ENCODE assay signal across 22 cellular contexts in the genomic region with DNA sequence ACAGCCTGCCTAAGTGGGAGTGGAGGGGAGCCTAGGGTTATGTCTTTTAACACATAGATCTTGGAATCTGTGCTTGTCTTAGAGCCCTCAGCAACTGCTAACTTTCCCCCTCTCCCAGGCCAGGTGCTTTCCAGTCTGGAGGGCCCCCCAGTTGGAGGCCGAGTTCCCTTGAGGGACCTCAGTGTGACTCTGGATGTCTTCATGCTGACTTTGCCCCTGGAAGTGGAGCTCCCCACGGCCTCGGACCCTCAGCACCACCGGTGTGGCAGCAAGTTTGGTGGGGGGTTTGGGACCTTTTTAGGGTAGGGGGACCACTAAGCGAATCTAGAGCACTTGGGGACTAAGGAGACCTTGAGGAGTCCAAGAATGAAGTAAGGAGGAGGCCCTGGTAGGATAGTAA.
"Had no signal": no experiment of that assay in that cellular context is flagged by ENCODE, and none has a peak within 500 bp of the region (broad histone marks: within the 10 kb centered on the region; RNA-seq: fewer than 3 reads in every experiment).

No MANE protein-coding gene starts in this region.

- H3K27me3 Mint-ChIP-seq: effector memory CD8-positive, alpha-beta T cell; naive thymus-derived CD8-positive, alpha-beta T cell had no signal

- H2AFZ ChIP-seq: hepatocyte had no signal

- H3K4me3 Mint-ChIP-seq: effector memory CD8-positive, alpha-beta T cell; naive thymus-derived CD8-positive, alpha-beta T cell; nephron progenitor cell had no signal

- H3K27ac Mint-ChIP-seq: nephron progenitor cell had no signal

- H3K27ac ChIP-seq: gastrocnemius medialis, hepatocyte, left ventricle myocardium inferior, lower lobe of right lung, pancreas, prostate gland, right atrium auricular region, sigmoid colon, stomach, thyroid gland, vagina had no signal

- H3K27me3 ChIP-seq: gastrocnemius medialis, hepatocyte, pancreas, right atrium auricular region, sigmoid colon, stomach, thyroid gland, vagina had no signal

- FAIRE-seq: endometrium, pancreas had no signal

- DNase-seq: cerebellar nuclear complex; cortex of kidney; effector memory CD8-positive, alpha-beta T cell; foreskin fibroblast; gastrocnemius medialis; left colon; left ventricle myocardium inferior; lower lobe of right lung; naive thymus-derived CD8-positive, alpha-beta T cell; nephron progenitor cell; occipital lobe; sigmoid colon; stimulated activated naive CD4-positive, alpha-beta T cell treated with Interleukin-2 at 50 U/mL for 16 hours; stomach; thyroid gland; trophoblast cell had no signal

- H3K9me3 Mint-ChIP-seq: effector memory CD8-positive, alpha-beta T cell; naive thymus-derived CD8-positive, alpha-beta T cell; nephron progenitor cell had no signal

- H3K4me3 ChIP-seq: gastrocnemius medialis, hepatocyte, left ventricle myocardium inferior, lower lobe of right lung, pancreas, prostate gland, right atrium auricular region, sigmoid colon, stomach, thyroid gland, vagina had no signal

- ATAC-seq: effector memory CD8-positive, alpha-beta T cell; gastrocnemius medialis; left colon; lower lobe of right lung; naive thymus-derived CD8-positive, alpha-beta T cell; pancreas had no signal

- H3K9me3 ChIP-seq: gastrocnemius medialis, left ventricle myocardium inferior, lower lobe of right lung, pancreas, prostate gland, right atrium auricular region, sigmoid colon, stomach, thyroid gland, vagina had no signal

- H3K4me1 ChIP-seq: gastrocnemius medialis, pancreas, prostate gland had no signal

- H3K4me2 ChIP-seq: hepatocyte had no signal

- H3K79me2 ChIP-seq: hepatocyte had no signal
